ENCODE assay signal across 1 cellular context in the genomic region with DNA sequence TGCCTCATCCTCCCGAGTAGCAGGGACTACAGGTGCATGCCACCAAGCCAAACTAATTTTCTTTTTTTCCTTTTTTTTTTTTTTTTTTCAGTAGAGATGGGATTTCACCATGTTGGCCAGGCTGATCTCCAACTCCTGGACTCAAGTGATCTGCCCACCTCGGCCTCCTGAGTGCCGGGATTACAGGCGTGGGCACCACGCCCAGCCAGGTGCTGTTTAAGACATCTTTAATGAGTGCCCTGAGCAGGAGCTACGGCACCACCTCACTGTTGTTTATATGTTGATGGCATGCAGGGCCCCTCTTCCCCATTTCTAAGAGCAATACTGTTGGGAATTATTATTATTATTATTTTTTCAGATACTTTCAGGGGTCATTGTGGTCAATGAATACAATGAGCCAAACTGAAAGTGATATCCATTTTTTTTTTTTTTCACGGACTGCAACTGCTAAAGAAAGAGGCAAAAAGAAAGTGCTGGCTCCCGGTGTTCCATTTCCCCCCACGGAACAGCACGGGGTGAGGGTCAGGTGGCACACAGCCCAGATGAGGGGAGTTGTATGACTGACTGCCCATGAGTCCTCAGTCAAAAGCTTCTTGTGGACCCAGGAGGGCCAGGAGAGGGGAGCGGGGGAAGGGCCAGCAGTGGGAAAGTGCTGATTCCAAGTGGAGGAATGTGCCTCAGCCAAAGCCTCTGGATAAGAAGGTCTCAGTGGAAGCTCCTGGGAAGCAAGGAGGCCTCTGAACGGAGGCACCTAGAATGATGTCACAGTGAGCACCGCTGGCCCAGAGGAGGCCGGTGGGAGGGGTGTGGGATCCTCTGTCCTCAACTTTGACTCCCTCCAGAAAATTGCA.
TF ChIP-seq lines count a peak whose summit lies in the region.

No MANE protein-coding gene starts in this region.

TF ChIP-seq in IMR-90, 13 proteins besides CTCF, POLR2A, EP300 and RAD21 (continued from another document):
- TF ChIP-seq MXI1 (IDR thresholded peaks at IDR 0.05; ENCODE audit: borderline replicate concordance, low read depth, low read length) (no peak), CEBPB (IDR thresholded peaks at IDR 0.05; ENCODE audit: low read depth, low read length) (no peak), MAFK (IDR thresholded peaks at IDR 0.05; ENCODE audit: low read depth, low read length) (no peak)
